Comparison of ENCODE assay signal across 18 cellular contexts in genomic region chr4:123589361-123589760, GRCh38.
A peak's percentile ranks its signal among the peaks of the same experiment; 100 is the strongest.
DNase-seq lines count a peak whose midpoint lies in the region; ATAC-seq and TF ChIP-seq lines count a peak whose summit lies in the region.
"Had no signal": no experiment of that assay in that cellular context is flagged by ENCODE, and none has a peak within 500 bp of the region (broad histone marks: within the 10 kb centered on the region; RNA-seq: fewer than 3 reads in every experiment).

No MANE protein-coding gene starts in this region.

- no TSS peak for BruUV-seq in Panc1 (replicated peaks; lab: Mats Ljungman, UMichigan)

- intact Hi-C loops in natural killer cell (cut with micrococcal nuclease) (no loop called here), Panc1 (cut with micrococcal nuclease; ENCODE audit: unreplicated experiment) (loop anchor here (10.0 kb wide), 2 partner anchors 185 to 525 kb away; no protein-coding TSS in a partner anchor)

- in situ Hi-C loops in Panc1 (cut with HindIII; ENCODE audit: low pct_unique_long_range_greater_than_20kb, low sequenced_read_pairs), result no loop called here

- H3K36me3 Mint-ChIP-seq in natural killer cell treated with Interleukin-12 subunit alpha and Interleukin-12 subunit beta and Interleukin-15 and Interleukin-18, amount 100 ng/mL, for 72 hours, result no peaks in the 10 kb centered on the region
- no peaks in the 10 kb centered on the region for H3K36me3 Mint-ChIP-seq in natural killer cell

- H3K4me3 Mint-ChIP-seq in natural killer cell treated with Interleukin-12 subunit alpha and Interleukin-12 subunit beta and Interleukin-15 and Interleukin-18, amount 100 ng/mL, for 72 hours, result peak overlapping the region; percentile 63
- H3K4me3 Mint-ChIP-seq in natural killer cell, result no peak overlapping the region
- H3K4me3 Mint-ChIP-seq: activated CD8-positive, alpha-beta T cell treated with anti-CD3 and anti-CD28 coated beads, Interleukin-2, amount 10 ng/mL, durations not matched to agents 7 days and 5 days; endodermal cell; stimulated activated naive CD8-positive, alpha-beta T cell treated with anti-CD3 and anti-CD28 coated beads, Interleukin-15, Interleukin-2, amounts not matched to agents 100 ng/mL and 50 ng/mL, for 24 hours had no signal

- H3K27me3 Mint-ChIP-seq in natural killer cell treated with Interleukin-12 subunit alpha and Interleukin-12 subunit beta and Interleukin-15 and Interleukin-18, amount 100 ng/mL, for 72 hours, result no peaks in the 10 kb centered on the region
- H3K27me3 Mint-ChIP-seq in natural killer cell (ENCODE audit: low read depth in 2 of 2), result no peaks in the 10 kb centered on the region
- H3K27me3 Mint-ChIP-seq: stimulated activated naive CD8-positive, alpha-beta T cell treated with anti-CD3 and anti-CD28 coated beads, Interleukin-15, Interleukin-2, amounts not matched to agents 100 ng/mL and 50 ng/mL, for 24 hours had no signal

- no peaks in the 10 kb centered on the region for H3K36me3 ChIP-seq in Panc1 (ENCODE audit: control insufficient read depth, insufficient read depth, low read length)
- H3K36me3 ChIP-seq in muscle layer of duodenum (ENCODE audit: control insufficient read depth in 1 of 2, insufficient read depth in 2 of 2, low read length in 2 of 2), result no peaks in the 10 kb centered on the region
- H3K36me3 ChIP-seq: WERI-Rb-1 had no signal

- H3K4me3 ChIP-seq in Panc1 (ENCODE audit: low read depth in 2 of 2, low read length in 2 of 2) (no peak overlapping the region), muscle layer of duodenum (ENCODE audit: low read depth in 1 of 2, low read length in 2 of 2) (no peak overlapping the region)
- H3K4me3 ChIP-seq: GM23248 had no signal

- CTCF ChIA-PET in Panc1 (lab: Charles Lee), result interaction anchor here (0.7 kb wide), 1 partner anchor 17 kb away, joined by 6 read pairs; no protein-coding TSS in a partner anchor

- peak overlapping the region; percentile 85 to 88 for H3K27ac Mint-ChIP-seq in natural killer cell treated with Interleukin-12 subunit alpha and Interleukin-12 subunit beta and Interleukin-15 and Interleukin-18, amount 100 ng/mL, for 72 hours
- no peak overlapping the region for H3K27ac Mint-ChIP-seq in natural killer cell
- H3K27ac Mint-ChIP-seq: activated CD8-positive, alpha-beta T cell treated with anti-CD3 and anti-CD28 coated beads, Interleukin-2, amount 10 ng/mL, durations not matched to agents 7 days and 5 days; endodermal cell; stimulated activated naive CD8-positive, alpha-beta T cell treated with anti-CD3 and anti-CD28 coated beads, Interleukin-15, Interleukin-2, amounts not matched to agents 100 ng/mL and 50 ng/mL, for 24 hours had no signal

- H3K4me1 ChIP-seq in Panc1 (ENCODE audit: control insufficient read depth, insufficient read depth, low read length) (peaks cover 20% of the 10 kb centered on the region), muscle layer of duodenum (ENCODE audit: control insufficient read depth in 1 of 2, insufficient read depth in 2 of 2, low read length in 2 of 2) (peaks cover 5 to 7% of the 10 kb centered on the region in 2 donors)

- H3K27ac ChIP-seq in Panc1 (ENCODE audit: low read length), result peak overlapping the region; percentile 99
- peak overlapping the region; percentile 56 for H3K27ac ChIP-seq in muscle layer of duodenum (ENCODE audit: low read length)
- H3K27ac ChIP-seq: WERI-Rb-1 had no signal

- H3K9me3 Mint-ChIP-seq in natural killer cell treated with Interleukin-12 subunit alpha and Interleukin-12 subunit beta and Interleukin-15 and Interleukin-18, amount 100 ng/mL, for 72 hours, result no peaks in the 10 kb centered on the region
- no peaks in the 10 kb centered on the region for H3K9me3 Mint-ChIP-seq in natural killer cell
- H3K9me3 Mint-ChIP-seq: endodermal cell; stimulated activated naive CD8-positive, alpha-beta T cell treated with anti-CD3 and anti-CD28 coated beads, Interleukin-15, Interleukin-2, amounts not matched to agents 100 ng/mL and 50 ng/mL, for 24 hours had no signal

- TF ChIP-seq CTCF in natural killer cell (IDR thresholded peaks at IDR 0.05) (no peak), Panc1 (IDR thresholded peaks at IDR 0.05) (no peak)

- no peak for DNase-seq in natural killer cell treated with Interleukin-12 subunit alpha and Interleukin-12 subunit beta and Interleukin-15 and Interleukin-18, amount 100 ng/mL, for 72 hours (ENCODE audit: low spot score)
- DNase-seq in natural killer cell (no peak), Panc1 (ENCODE audit: low read depth, low spot score) (no peak), NCI-H187 (lab: John Stamatoyannopoulos, UW) (no peak), HuH-7.5 (ENCODE audit: low spot score) (no peak), NCI-H1436 treated with DMSO at 0.1 percent for 48 hours (lab: John Stamatoyannopoulos, UW) (no peak)
- no peak for DNase-seq in activated effector memory CD4-positive, alpha-beta T cell treated with Interleukin-2 at 50 U/mL for 16 hours
- DNase-seq: activated CD8-positive, alpha-beta T cell treated with anti-CD3 and anti-CD28 coated beads, Interleukin-2, amount 10 ng/mL, durations not matched to agents 7 days and 5 days; central memory CD4-positive, alpha-beta T cell; COR-L47; endodermal cell; NCI-H1930; posterior cingulate gyrus; WERI-Rb-1 had no signal

- POLR2A ChIA-PET in Panc1 (lab: Charles Lee), result interaction anchor here (1.9 kb wide), 1 partner anchor 60 kb away, joined by 5 read pairs; no protein-coding TSS in a partner anchor

- peaks cover 20 to 22% of the 10 kb centered on the region in 2 donors for H3K4me1 Mint-ChIP-seq in natural killer cell treated with Interleukin-12 subunit alpha and Interleukin-12 subunit beta and Interleukin-15 and Interleukin-18, amount 100 ng/mL, for 72 hours (ENCODE audit: low read depth in 2 of 2)
- H3K4me1 Mint-ChIP-seq in natural killer cell, result peaks cover 15 to 16% of the 10 kb centered on the region in 2 donors

- H3K27me3 ChIP-seq in Panc1 (ENCODE audit: control insufficient read depth, insufficient read depth, low read length) (no peaks in the 10 kb centered on the region), muscle layer of duodenum (ENCODE audit: low read depth, low read length) (no peaks in the 10 kb centered on the region)

- no peaks in the 10 kb centered on the region; the same call in 1 of the 2 replicates for H3K9me3 ChIP-seq in Panc1 (ENCODE audit: control insufficient read depth, insufficient read depth, low read depth, low read length)
- H3K9me3 ChIP-seq in muscle layer of duodenum (ENCODE audit: control insufficient read depth in 1 of 2, low read length in 2 of 2), result no peaks in the 10 kb centered on the region

- ATAC-seq in natural killer cell treated with Interleukin-12 subunit alpha and Interleukin-12 subunit beta and Interleukin-15 and Interleukin-18, amount 100 ng/mL, for 72 hours, result peak in 1 of 2 donors; percentile 28
- ATAC-seq in natural killer cell, result no peak
- ATAC-seq in Panc1, result no peak
- ATAC-seq: activated CD8-positive, alpha-beta T cell treated with anti-CD3 and anti-CD28 coated beads, Interleukin-2, amount 10 ng/mL, durations not matched to agents 7 days and 5 days; left lobe of liver had no signal

Comparison
In these comparisons a context has a peak if more than half of its experiments do, and no peak if none do; other contexts are left out.
1. H3K27ac Mint-ChIP-seq: peak in natural killer cell treated with Interleukin-12 subunit alpha and Interleukin-12 subunit beta and Interleukin-15 and Interleukin-18, amount 100 ng/mL, for 72 hours (2 of 2); none in natural killer cell (0 of 2).